In genomic region chr7:28180031-28180363, GRCh38 we compare ENCODE assay signal across 8 cellular contexts. TPM values are rescaled to one million over a fixed set of nuclear protein-coding genes. Genes with fewer than 3 reads are reported as not detected.
DNase-seq lines count a peak whose midpoint lies in the region; ATAC-seq and TF ChIP-seq lines count a peak whose summit lies in the region.

No MANE protein-coding gene starts in this region.

- H3K4me3 ChIP-seq in left ventricle myocardium inferior (peak overlapping the region; percentile 79), astrocyte of the cerebellum (ENCODE audit: low read depth, low read length) (peak overlapping the region; percentile 68), lung (peak overlapping the region; percentile 93), uterus (peak overlapping the region; percentile 52 to 68)

- DNase-seq in left ventricle myocardium inferior (no peak), left ventricle myocardium superior (no peak), astrocyte of the cerebellum (ENCODE audit: low read depth) (no peak), lung (ENCODE audit: low spot score) (no peak), uterus (no peak), NCI-H1436 treated with DMSO at 0.1 percent for 48 hours (lab: John Stamatoyannopoulos, UW) (no peak), NCI-H2029 (lab: John Stamatoyannopoulos, UW) (no peak)
- DNase-seq in stimulated activated CD4-positive, alpha-beta T cell treated with anti-CD3 and anti-CD28 coated beads, Interleukin-4, amount 100 ng/mL, for 4 hours: no peak

- H3K4me1 ChIP-seq in left ventricle myocardium inferior (peaks cover 68% of the 10 kb centered on the region), lung (ENCODE audit: control insufficient read depth in 2 of 2, insufficient read depth in 2 of 2, low read length in 2 of 2) (peaks cover 3 to 4% of the 10 kb centered on the region in 2 donors), uterus (peaks cover 3 to 6% of the 10 kb centered on the region in 2 donors)

- intact Hi-C loops in left ventricle myocardium inferior (cut with micrococcal nuclease): no loop called here
- intact Hi-C loops in left ventricle myocardium superior (cut with micrococcal nuclease): no loop called here
- intact Hi-C loops in uterus (cut with DNase I; ENCODE audit: low total_unique reads): no loop called here

- TF ChIP-seq CTCF in left ventricle myocardium inferior (IDR thresholded peaks at IDR 0.05; ENCODE audit: borderline replicate concordance) (no peak), astrocyte of the cerebellum (IDR thresholded peaks at IDR 0.05; ENCODE audit: low read depth, low read length, missing control alignments) (no peak), lung (IDR thresholded peaks at IDR 0.05; ENCODE audit: control extremely low read depth, extremely low read depth) (no peak), uterus (IDR thresholded peaks at IDR 0.05) (no peak)

- no peaks in the 10 kb centered on the region for H3K27me3 ChIP-seq in left ventricle myocardium inferior (ENCODE audit: low read depth)
- no peaks in the 10 kb centered on the region for H3K27me3 ChIP-seq in lung (ENCODE audit: control insufficient read depth, insufficient read depth)
- H3K27me3 ChIP-seq in uterus: no peaks in the 10 kb centered on the region

- ATAC-seq in left ventricle myocardium superior: no peak
- ATAC-seq in lung (ENCODE audit: insufficient read depth, low FRiP score): no peak

- no peak for TF ChIP-seq POLR2A in uterus (IDR thresholded peaks at IDR 0.05)

- 0 to 2% methylated on average over 17 to 55 of the region's 55 CpGs for WGBS in lung, 2 donors

- in situ Hi-C loops in astrocyte of the cerebellum (cut with HindIII; ENCODE audit: low sequenced_read_pairs): no loop called here

- H3K36me3 ChIP-seq in left ventricle myocardium inferior (no peaks in the 10 kb centered on the region), lung (ENCODE audit: control insufficient read depth in 2 of 2, insufficient read depth in 2 of 2, low read length in 2 of 2) (peaks cover 0 to 1% of the 10 kb centered on the region in 2 donors), uterus (no peaks in the 10 kb centered on the region)

- H3K9me3 ChIP-seq in left ventricle myocardium inferior (replicated peaks): no peaks in the 10 kb centered on the region
- H3K9me3 ChIP-seq in lung (ENCODE audit: control insufficient read depth in 2 of 2, insufficient read depth in 1 of 2, low read length in 1 of 2): no peaks in the 10 kb centered on the region
- H3K9me3 ChIP-seq in uterus: no peaks in the 10 kb centered on the region

- H3K27ac ChIP-seq in left ventricle myocardium inferior (replicated peaks) (peak overlapping the region; percentile 92), lung (ENCODE audit: low read depth in 1 of 2, low read length in 1 of 2) (peak overlapping the region; percentile 77 to 96), uterus (peak overlapping the region; percentile 85 to 87)

RNA-seq across cellular contexts. Expression of gene JAZF1, which starts 0.6 kb away (rescaled TPM):
- total RNA-seq in left ventricle myocardium inferior (29.4 TPM), left ventricle myocardium superior (23.2 TPM), lung (10 to 100 TPM; 14.6 to 16.5 TPM), uterus (10 to 100 TPM; 27.6 to 58.5 (median 34.4) TPM)
- 1 to 10 TPM; 5.2 to 6.9 TPM for polyA plus RNA-seq in lung
